8 cellular contexts compared by ENCODE assay signal in genomic region chr20:23257848-23258746, GRCh38.
DNase-seq lines count a peak whose midpoint lies in the region; ATAC-seq and TF ChIP-seq lines count a peak whose summit lies in the region.

No MANE protein-coding gene starts in this region.

- H3K36me3 ChIP-seq in SK-N-MC (ENCODE audit: insufficient read depth, low read length), result no peaks in the 10 kb centered on the region
- no peaks in the 10 kb centered on the region for H3K36me3 ChIP-seq in stomach

- H3K9me3 Mint-ChIP-seq in WTC11, result no peaks in the 10 kb centered on the region

- POLR2A ChIA-PET in WTC11 (lab: Charles Lee), result no interaction called here

- intact Hi-C loops in stomach (cut with DNase I; ENCODE audit: low total_unique reads) (no loop called here), posterior vena cava (cut with DNase I) (loop anchor here in 1 of 2 donors (2.0 kb wide), 1 partner anchor 29 kb away; no protein-coding TSS in a partner anchor)

- H3K27me3 ChIP-seq in stomach, result peaks cover 0 to 24% (median 0%) of the 10 kb centered on the region in 3 donors

- peaks cover 11% of the 10 kb centered on the region for H3K4me1 Mint-ChIP-seq in WTC11

- peak overlapping the region; percentile 45 for H3K27ac ChIP-seq in SK-N-MC
- H3K27ac ChIP-seq in stomach, result peak overlapping the region in 4 of 5 donors; percentile 51 to 78 (median 56)

- DNase-seq in HS-27A (ENCODE audit: low read depth) (peak; percentile 71), SK-N-MC (ENCODE audit: low read depth, low spot score) (peak; percentile 12), glomerular endothelial cell (ENCODE audit: extremely low read depth, low read depth, low spot score) (peak; percentile 97), stomach (no peak), WTC11 (ENCODE audit: low spot score) (no peak), posterior vena cava (ENCODE audit: low spot score) (no peak)
- no peak for DNase-seq in activated CD4-positive, alpha-beta T cell treated with anti-CD3 and anti-CD28 coated beads, Interleukin-2, amount 50 U/mL, for 48 hours

- H3K36me3 Mint-ChIP-seq in WTC11, result no peaks in the 10 kb centered on the region

- TF ChIP-seq CTCF in stomach (IDR thresholded peaks at IDR 0.05) (no peak), WTC11 (IDR thresholded peaks at IDR 0.05) (no peak)

- H3K4me1 ChIP-seq in stomach, result peaks cover 0 to 17% (median 0%) of the 10 kb centered on the region in 4 donors

- H3K9me3 ChIP-seq in SK-N-MC (ENCODE audit: low read depth, low read length), result no peaks in the 10 kb centered on the region
- no peaks in the 10 kb centered on the region for H3K9me3 ChIP-seq in stomach

- 57 to 67% (median 65%) methylated on average over 8 of the region's 8 CpGs for WGBS in stomach, 5 donors

- no peak for TF ChIP-seq EP300 in stomach (IDR thresholded peaks at IDR 0.05)

- no peak overlapping the region for H3K4me3 Mint-ChIP-seq in WTC11

- ATAC-seq in GM18511 (IDR thresholded peaks at IDR 0.05; ENCODE audit: unreplicated experiment) (no peak), WTC11 (no peak)

- no peak for TF ChIP-seq POLR2A in stomach (IDR thresholded peaks at IDR 0.05)

- H3K4me3 ChIP-seq in SK-N-MC, result peak overlapping the region; percentile 30; the same call in 1 of the 2 replicates
- H3K4me3 ChIP-seq in stomach, result no peak overlapping the region

- no peak overlapping the region for H3K9ac ChIP-seq in SK-N-MC (ENCODE audit: insufficient read length)

- H3K27ac Mint-ChIP-seq in WTC11, result no peak overlapping the region

- H3K27me3 Mint-ChIP-seq in WTC11 (ENCODE audit: low read depth), result no peaks in the 10 kb centered on the region

- CTCF ChIA-PET in WTC11 (lab: Charles Lee), result interaction anchor here (0.8 to 1.4 kb wide), 6 partner anchors 11 to 168 kb away, joined by 3 to 5 read pairs (median 4); no protein-coding TSS in a partner anchor

TF ChIP-seq in WTC11, 78 proteins besides CTCF, POLR2A, EP300 and RAD21 (continues in another document):
- TF ChIP-seq USF1 (CRISPR knock-in tag; IDR thresholded peaks at IDR 0.05) (no peak), ZNF532 (CRISPR knock-in tag; IDR thresholded peaks at IDR 0.05; ENCODE audit: borderline replicate concordance) (no peak), AFF4 (CRISPR knock-in tag; IDR thresholded peaks at IDR 0.05; ENCODE audit: borderline replicate concordance) (no peak), ZNF263 (CRISPR knock-in tag; IDR thresholded peaks at IDR 0.05; ENCODE audit: low read depth) (no peak), ATF3 (CRISPR knock-in tag; conservative IDR thresholded peaks at IDR 0.05) (no peak), MAX (CRISPR knock-in tag; IDR thresholded peaks at IDR 0.05) (no peak), PREB (CRISPR knock-in tag; IDR thresholded peaks at IDR 0.05; ENCODE audit: borderline replicate concordance) (no peak), RELA (CRISPR knock-in tag; IDR thresholded peaks at IDR 0.05; ENCODE audit: borderline replicate concordance) (no peak), ZNF317 (CRISPR knock-in tag; IDR thresholded peaks at IDR 0.05; ENCODE audit: borderline replicate concordance, low read depth) (no peak)

Comparison
In these comparisons a context has a peak if more than half of its experiments do, and no peak if none do; other contexts are left out.
1. DNase-seq: peak in HS-27A (single experiment), SK-N-MC (single experiment) and glomerular endothelial cell (single experiment); none in stomach (single experiment), WTC11 (single experiment), posterior vena cava (single experiment) and activated CD4-positive, alpha-beta T cell treated with anti-CD3 and anti-CD28 coated beads, Interleukin-2, amount 50 U/mL, for 48 hours (0 of 2).